8 cellular contexts compared by ENCODE assay signal in the genomic region with DNA sequence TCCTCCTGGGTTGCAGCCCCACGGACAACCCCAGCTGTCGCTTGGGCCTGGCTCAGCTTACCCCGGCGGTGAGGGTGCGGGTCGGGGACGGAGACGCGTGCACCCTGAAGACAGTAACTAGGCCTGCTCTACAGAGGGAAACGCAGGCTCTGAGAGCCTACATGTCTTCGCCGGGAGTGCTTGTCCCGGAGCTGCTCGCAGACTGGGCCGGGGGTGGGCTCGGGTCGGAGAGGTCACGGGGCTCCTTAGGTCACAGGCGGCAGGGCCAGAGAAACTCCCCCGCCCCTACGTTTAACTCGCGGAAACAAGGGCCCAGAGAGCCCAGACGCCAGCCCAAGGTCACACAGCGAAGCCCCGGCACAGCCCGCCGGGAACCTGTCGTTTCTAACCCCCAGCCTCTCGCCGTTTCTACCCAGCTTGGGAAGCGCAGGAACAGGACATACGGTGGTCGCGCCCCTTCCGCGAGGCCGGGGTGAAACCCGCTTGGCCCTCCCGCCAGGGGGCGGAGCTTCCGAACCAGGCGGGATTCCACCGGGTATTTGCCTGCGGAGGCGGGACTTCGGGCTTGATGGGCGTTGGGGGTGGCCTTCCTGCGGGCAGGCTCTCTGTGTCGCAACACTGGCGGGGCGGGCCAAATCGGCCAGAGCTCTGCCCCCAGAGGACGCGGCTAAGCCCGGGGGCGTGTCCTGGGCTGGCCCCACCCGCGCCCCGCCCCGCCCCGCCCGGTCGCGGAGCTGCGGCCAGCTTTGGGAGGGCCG. TPM values are rescaled to one million over a fixed set of nuclear protein-coding genes. Genes with fewer than 3 reads are reported as not detected.
DNase-seq lines count a peak whose midpoint lies in the region; ATAC-seq, FAIRE-seq and TF ChIP-seq lines count a peak whose summit lies in the region.

Gene HDAC11 (plus strand): TSS at position 725 of the 758 bp plus-strand sequence. CDS start 42 bp downstream, outside the sequence.

- WGBS in psoas muscle, 3 donors = 0 to 1% (median 1%) methylated on average over 40 to 67 of the region's 67 CpGs

- FAIRE-seq in urothelium cell line (lab: Jason Lieb, UNC) = peak; percentile 44

- H3K36me3 ChIP-seq in psoas muscle (ENCODE audit: insufficient read depth in 1 of 2, low read depth in 1 of 2) = peaks cover 0 to 4% of the 10 kb centered on the region in 2 donors

- no peaks in the 10 kb centered on the region for H3K27me3 ChIP-seq in psoas muscle (ENCODE audit: insufficient read depth in 3 of 3, low read length in 2 of 3)

- peaks cover 42% of the 10 kb centered on the region for H3K4me1 ChIP-seq in psoas muscle

- peak; percentile 97 for ATAC-seq in HG02870 (IDR thresholded peaks at IDR 0.05; ENCODE audit: unreplicated experiment)
- peak; percentile 97 for ATAC-seq in left ventricle myocardium superior
- peak; percentile 94 to 97 (median 95) for ATAC-seq in psoas muscle

- intact Hi-C loops in left ventricle myocardium superior (cut with micrococcal nuclease) (no loop called here), psoas muscle (cut with DNase I) (no loop called here)

- DNase-seq in GM13976 (ENCODE audit: low spot score) (peak; percentile 100), NCI-H146 (lab: John Stamatoyannopoulos, UW) (peak; percentile 95), T-helper 1 cell (peak; percentile 96 to 98 (median 98)), amygdala (lab: John Stamatoyannopoulos, UW) (peak; percentile 57 to 100 (median 98)), left ventricle myocardium superior (peak; percentile 100), psoas muscle (peak; percentile 99 to 100), urothelium cell line (ENCODE audit: low spot score) (peak; percentile 100)

- peak within 1 kb of the TSS; percentile 88 for H3K4me3 ChIP-seq in psoas muscle

- no peaks in the 10 kb centered on the region for H3K9me3 ChIP-seq in psoas muscle

- TF ChIP-seq CTCF in GM13976 (IDR thresholded peaks at IDR 0.05; ENCODE audit: borderline replicate concordance, control extremely low read depth, extremely low read depth, insufficient read depth, missing control alignments) (no peak), psoas muscle (IDR thresholded peaks at IDR 0.05) (peak; percentile 25)

- peak within 1 kb of the TSS; percentile 95 for H3K27ac ChIP-seq in psoas muscle

- in situ Hi-C loops in GM13976 (cut with MboI; ENCODE audit: low sequenced_read_pairs, unreplicated experiment) = no loop called here

RNA-seq across cellular contexts. Expression of gene HDAC11, which starts in this region (rescaled TPM):
- total RNA-seq in left ventricle myocardium superior (39.8 TPM), psoas muscle (10 to 100 TPM; 16.5 to 24.8 (median 21.2) TPM)
- 10 to 100 TPM in 2 of 3 donors, 1 to 10 TPM in 1; 9.2 to 29.6 (median 22.3) TPM for polyA plus RNA-seq in psoas muscle

Comparison
In these comparisons a context has a peak if more than half of its experiments do, and no peak if none do; other contexts are left out.
1. Peak in every context shown above with its lines: DNase-seq, ATAC-seq, H3K4me3 ChIP-seq and H3K27ac ChIP-seq.